Comparison of ENCODE assay signal across 9 cellular contexts in the genomic region with DNA sequence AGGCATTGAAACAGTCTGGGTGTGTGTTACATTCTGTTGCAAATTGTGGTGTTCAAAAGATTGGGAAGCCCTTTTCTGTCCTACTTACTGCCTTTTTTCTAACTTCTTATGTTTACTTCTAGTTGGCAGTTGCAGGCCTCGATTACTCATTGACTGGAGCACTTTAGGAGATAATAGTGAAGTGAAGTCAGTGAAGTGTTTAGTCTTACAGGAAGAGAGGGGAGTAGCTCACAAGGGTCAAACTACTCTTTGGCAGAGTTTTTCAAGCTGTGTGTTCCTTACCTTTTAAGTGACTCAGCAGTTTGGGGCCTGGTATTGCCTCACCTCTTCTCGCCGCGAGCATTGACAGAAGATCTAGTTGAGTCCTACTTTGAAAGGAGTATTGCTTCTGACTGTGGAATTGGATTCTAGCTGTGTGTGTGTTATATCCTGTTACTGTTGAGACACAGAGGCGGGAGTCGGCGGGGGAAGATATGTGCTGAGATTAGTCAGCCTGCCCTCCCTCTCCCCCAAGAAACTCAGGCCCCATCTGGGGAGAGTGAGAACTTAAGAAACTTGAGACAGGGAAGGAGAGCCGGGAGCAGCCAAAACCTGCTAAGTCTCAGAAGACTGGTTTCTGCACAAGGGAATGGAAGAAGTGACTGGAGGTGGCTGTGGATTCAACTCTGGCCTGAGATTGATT. TPM values are rescaled to one million over a fixed set of nuclear protein-coding genes. Genes with fewer than 3 reads are reported as not detected.
DNase-seq lines count a peak whose midpoint lies in the region; ATAC-seq and TF ChIP-seq lines count a peak whose summit lies in the region.
"Had no signal": no experiment of that assay in that cellular context is flagged by ENCODE, and none has a peak within 500 bp of the region (broad histone marks: within the 10 kb centered on the region; RNA-seq: fewer than 3 reads in every experiment).

No MANE protein-coding gene starts in this region.

- no peaks in the 10 kb centered on the region for H3K27me3 Mint-ChIP-seq in Calu3 (ENCODE audit: unreplicated experiment)
- no peaks in the 10 kb centered on the region for H3K27me3 Mint-ChIP-seq in activated CD4-positive, alpha-beta T cell treated with anti-CD3 and anti-CD28 coated beads for 36 hours
- H3K27me3 Mint-ChIP-seq in natural killer cell treated with Interleukin-12 subunit alpha and Interleukin-12 subunit beta and Interleukin-15 and Interleukin-18, amount 100 ng/mL, for 72 hours, result no peaks in the 10 kb centered on the region

- CTCF ChIA-PET in Calu3 (lab: Charles Lee), result interaction anchor here (0.6 to 1.4 kb wide), 5 partner anchors 19 to 1615 kb away, joined by 3 to 12 read pairs (median 4); partner anchors contain the start of genes AHCYL1 and RAP1A
- CTCF ChIA-PET in activated CD4-positive, alpha-beta T cell treated with anti-CD3 and anti-CD28 coated beads for 36 hours (lab: Charles Lee), result interaction anchor here (1.0 to 1.6 kb wide), 3 partner anchors 18 to 25 kb away, joined by 3 to 9 read pairs (median 3); partner anchors contain the start of gene AHCYL1

- in situ Hi-C loops in KBM-7 (cut with MboI; ENCODE audit: low pct_unique_long_range_greater_than_20kb, low sequenced_read_pairs), result no loop called here

- peaks cover 37% of the 10 kb centered on the region for H3K4me1 Mint-ChIP-seq in Calu3 (ENCODE audit: low read depth, unreplicated experiment)
- peaks cover 24% of the 10 kb centered on the region for H3K4me1 Mint-ChIP-seq in activated CD4-positive, alpha-beta T cell treated with anti-CD3 and anti-CD28 coated beads for 36 hours
- peaks cover 12 to 22% of the 10 kb centered on the region in 2 donors for H3K4me1 Mint-ChIP-seq in natural killer cell treated with Interleukin-12 subunit alpha and Interleukin-12 subunit beta and Interleukin-15 and Interleukin-18, amount 100 ng/mL, for 72 hours (ENCODE audit: low read depth in 2 of 2)

- peaks cover 1 to 2% (median 1%) of the 10 kb centered on the region in 4 donors for H3K36me3 ChIP-seq in esophagus muscularis mucosa

- TF ChIP-seq EP300 in esophagus muscularis mucosa (IDR thresholded peaks at IDR 0.05), result no peak

- H3K9me3 Mint-ChIP-seq in Calu3 (ENCODE audit: low read depth, unreplicated experiment), result no peaks in the 10 kb centered on the region
- no peaks in the 10 kb centered on the region for H3K9me3 Mint-ChIP-seq in activated CD4-positive, alpha-beta T cell treated with anti-CD3 and anti-CD28 coated beads for 36 hours (ENCODE audit: low read depth)
- no peaks in the 10 kb centered on the region for H3K9me3 Mint-ChIP-seq in natural killer cell treated with Interleukin-12 subunit alpha and Interleukin-12 subunit beta and Interleukin-15 and Interleukin-18, amount 100 ng/mL, for 72 hours

- H3K9me3 ChIP-seq in esophagus muscularis mucosa, result no peaks in the 10 kb centered on the region

- H3K4me1 ChIP-seq in esophagus muscularis mucosa, result peaks cover 44 to 69% (median 56%) of the 10 kb centered on the region in 4 donors

- peak overlapping the region; percentile 83 for H3K27ac Mint-ChIP-seq in Calu3 (ENCODE audit: unreplicated experiment)
- H3K27ac Mint-ChIP-seq in activated CD4-positive, alpha-beta T cell treated with anti-CD3 and anti-CD28 coated beads for 36 hours, result peak overlapping the region; percentile 81
- peak overlapping the region; percentile 75 to 86 for H3K27ac Mint-ChIP-seq in natural killer cell treated with Interleukin-12 subunit alpha and Interleukin-12 subunit beta and Interleukin-15 and Interleukin-18, amount 100 ng/mL, for 72 hours

- TF ChIP-seq CTCF in Calu3 (IDR thresholded peaks at IDR 0.05; ENCODE audit: unreplicated experiment) (no peak), esophagus muscularis mucosa (IDR thresholded peaks at IDR 0.05) (no peak)

- peak; percentile 56 for DNase-seq in Calu3
- DNase-seq in KBM-7, result peak; percentile 92
- DNase-seq in activated CD4-positive, alpha-beta T cell treated with anti-CD3 and anti-CD28 coated beads for 36 hours, result peak; percentile 76
- DNase-seq in esophagus muscularis mucosa (ENCODE audit: extremely low spot score), result no peak
- no peak for DNase-seq in natural killer cell treated with Interleukin-12 subunit alpha and Interleukin-12 subunit beta and Interleukin-15 and Interleukin-18, amount 100 ng/mL, for 72 hours (ENCODE audit: low spot score)
- DNase-seq in ureter (ENCODE audit: low spot score), result peak; percentile 78
- DNase-seq in NCI-H1417 treated with DMSO at 0.1 percent for 48 hours (lab: John Stamatoyannopoulos, UW), result no peak

- ATAC-seq in GM21515 (IDR thresholded peaks at IDR 0.05; ENCODE audit: unreplicated experiment), result peak; percentile 56
- peak; percentile 96 for ATAC-seq in activated CD4-positive, alpha-beta T cell treated with anti-CD3 and anti-CD28 coated beads for 36 hours
- ATAC-seq in natural killer cell treated with Interleukin-12 subunit alpha and Interleukin-12 subunit beta and Interleukin-15 and Interleukin-18, amount 100 ng/mL, for 72 hours, result peak; percentile 87 to 90

- H3K4me3 Mint-ChIP-seq in Calu3 (ENCODE audit: low read depth, unreplicated experiment), result peak overlapping the region; percentile 67
- H3K4me3 Mint-ChIP-seq in activated CD4-positive, alpha-beta T cell treated with anti-CD3 and anti-CD28 coated beads for 36 hours, result peak overlapping the region; percentile 14
- peak overlapping the region; percentile 74 for H3K4me3 Mint-ChIP-seq in natural killer cell treated with Interleukin-12 subunit alpha and Interleukin-12 subunit beta and Interleukin-15 and Interleukin-18, amount 100 ng/mL, for 72 hours

- BruUV-seq in Calu3 (replicated peaks; lab: Mats Ljungman, UMichigan), result no TSS peak

- POLR2A ChIA-PET in activated CD4-positive, alpha-beta T cell treated with anti-CD3 and anti-CD28 coated beads for 36 hours (lab: Charles Lee), result interaction anchor here (0.6 to 1.0 kb wide), 2 partner anchors 18 to 383 kb away, joined by 3 read pairs; no protein-coding TSS in a partner anchor

- intact Hi-C loops in Calu3 (cut with micrococcal nuclease; ENCODE audit: unreplicated experiment), result no loop called here
- intact Hi-C loops in activated CD4-positive, alpha-beta T cell treated with anti-CD3 and anti-CD28 coated beads for 36 hours (cut with DNase I, micrococcal nuclease), result loop anchor here in 1 of 2 experiments (1.0 kb wide), 1 partner anchor 25 kb away; no protein-coding TSS in a partner anchor
- intact Hi-C loops in esophagus muscularis mucosa (cut with DNase I), result no loop called here

- H3K4me3 ChIP-seq in esophagus muscularis mucosa, result peak overlapping the region; percentile 3 to 39 (median 30)

- H3K27ac ChIP-seq in esophagus muscularis mucosa (replicated peaks in 1 of 4), result peak overlapping the region; percentile 74 to 79 (median 75)
- H3K27ac ChIP-seq: VCaP had no signal

- H3K36me3 Mint-ChIP-seq in Calu3 (ENCODE audit: insufficient read depth, unreplicated experiment), result peaks cover 16% of the 10 kb centered on the region
- peaks cover 9% of the 10 kb centered on the region for H3K36me3 Mint-ChIP-seq in activated CD4-positive, alpha-beta T cell treated with anti-CD3 and anti-CD28 coated beads for 36 hours (ENCODE audit: low read depth)
- peaks cover 4% of the 10 kb centered on the region for H3K36me3 Mint-ChIP-seq in natural killer cell treated with Interleukin-12 subunit alpha and Interleukin-12 subunit beta and Interleukin-15 and Interleukin-18, amount 100 ng/mL, for 72 hours

- no peak for TF ChIP-seq POLR2A in esophagus muscularis mucosa (IDR thresholded peaks at IDR 0.05; ENCODE audit: low read depth)

- H3K27me3 ChIP-seq in esophagus muscularis mucosa, result no peaks in the 10 kb centered on the region

- 17% methylated on average over 8 of the region's 8 CpGs for WGBS in esophagus muscularis mucosa

RNA-seq across cellular contexts. Expression of gene AHCYL1, which starts 19.3 kb away (rescaled TPM):
- 54.2 and 56.5 TPM in 2 replicates for total RNA-seq in Calu3 (2022)
- total RNA-seq in activated CD4-positive, alpha-beta T cell treated with anti-CD3 and anti-CD28 coated beads for 36 hours, result 10 to 100 TPM; 79.1 to 82.6 TPM
- total RNA-seq in esophagus muscularis mucosa, result 100 to 1,000 TPM in 1 of 4 donors, 10 to 100 TPM in 3; 72.1 to 111 (median 91.0) TPM
- total RNA-seq in natural killer cell treated with Interleukin-12 subunit alpha and Interleukin-12 subunit beta and Interleukin-15 and Interleukin-18, amount 100 ng/mL, for 72 hours, result 10 to 100 TPM; 44.8 to 47.8 TPM
- total RNA-seq in ureter, result 71.0 TPM

RNA-seq across cellular contexts. Expression of gene STRIP1, which starts 30.5 kb away (rescaled TPM):
- total RNA-seq in Calu3 (2022) (27.5 and 28.4 TPM in 2 replicates), esophagus muscularis mucosa (10 to 100 TPM; 26.2 to 43.5 (median 35.3) TPM), ureter (41.5 TPM)
- 10 to 100 TPM; 20.7 to 21.5 TPM for total RNA-seq in activated CD4-positive, alpha-beta T cell treated with anti-CD3 and anti-CD28 coated beads for 36 hours
- total RNA-seq in natural killer cell treated with Interleukin-12 subunit alpha and Interleukin-12 subunit beta and Interleukin-15 and Interleukin-18, amount 100 ng/mL, for 72 hours, result 10 to 100 TPM; 38.9 to 57.0 TPM

Comparison
In these comparisons a context has a peak if more than half of its experiments do, and no peak if none do; other contexts are left out.
1. DNase-seq: peak in Calu3 (single experiment), KBM-7 (single experiment), activated CD4-positive, alpha-beta T cell treated with anti-CD3 and anti-CD28 coated beads for 36 hours (single experiment) and ureter (single experiment); none in esophagus muscularis mucosa (single experiment), natural killer cell treated with Interleukin-12 subunit alpha and Interleukin-12 subunit beta and Interleukin-15 and Interleukin-18, amount 100 ng/mL, for 72 hours (single experiment) and NCI-H1417 treated with DMSO at 0.1 percent for 48 hours (single experiment).
2. H3K4me3 Mint-ChIP-seq: peak in every context shown above with its lines; median percentile 74 in natural killer cell treated with Interleukin-12 subunit alpha and Interleukin-12 subunit beta and Interleukin-15 and Interleukin-18, amount 100 ng/mL, for 72 hours; 67 in Calu3; 14 in activated CD4-positive, alpha-beta T cell treated with anti-CD3 and anti-CD28 coated beads for 36 hours.
3. Peak in every context shown above with its lines, with median percentiles within 50 percentile points of each other: H3K27ac Mint-ChIP-seq and ATAC-seq.